In the genomic region with DNA sequence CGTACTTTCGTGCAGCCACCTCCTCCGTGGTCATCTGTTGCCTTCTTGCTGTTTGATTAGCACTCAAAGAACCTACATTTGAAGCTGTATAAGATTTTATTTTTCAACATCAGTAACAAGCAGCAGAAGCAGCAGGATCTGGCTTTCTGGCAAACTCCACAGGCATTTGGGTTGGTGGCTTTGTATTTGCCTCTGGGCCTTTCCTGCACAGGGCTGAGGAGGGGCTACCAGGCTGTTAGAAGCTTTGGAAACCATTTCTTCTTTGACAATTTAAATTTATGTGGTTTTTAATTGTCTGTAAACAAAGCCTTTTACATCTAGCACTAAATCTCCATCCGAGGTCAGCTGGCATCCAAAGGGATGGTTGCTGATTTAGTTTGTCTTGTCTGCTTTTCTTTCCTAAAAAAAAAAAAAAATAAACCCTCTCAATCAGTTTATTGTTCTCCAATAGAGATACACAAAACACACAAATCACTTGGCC, we compare ENCODE assay signal across 2 cellular contexts.
TF ChIP-seq lines count a peak whose summit lies in the region.

No MANE protein-coding gene starts in this region.

TF ChIP-seq in SK-N-SH treated with all-trans-retinoic acid at 6 μM for 48 hours, 23 proteins besides CTCF, POLR2A, EP300 and RAD21 (continued from another document):
- TF ChIP-seq, protein P1, sequence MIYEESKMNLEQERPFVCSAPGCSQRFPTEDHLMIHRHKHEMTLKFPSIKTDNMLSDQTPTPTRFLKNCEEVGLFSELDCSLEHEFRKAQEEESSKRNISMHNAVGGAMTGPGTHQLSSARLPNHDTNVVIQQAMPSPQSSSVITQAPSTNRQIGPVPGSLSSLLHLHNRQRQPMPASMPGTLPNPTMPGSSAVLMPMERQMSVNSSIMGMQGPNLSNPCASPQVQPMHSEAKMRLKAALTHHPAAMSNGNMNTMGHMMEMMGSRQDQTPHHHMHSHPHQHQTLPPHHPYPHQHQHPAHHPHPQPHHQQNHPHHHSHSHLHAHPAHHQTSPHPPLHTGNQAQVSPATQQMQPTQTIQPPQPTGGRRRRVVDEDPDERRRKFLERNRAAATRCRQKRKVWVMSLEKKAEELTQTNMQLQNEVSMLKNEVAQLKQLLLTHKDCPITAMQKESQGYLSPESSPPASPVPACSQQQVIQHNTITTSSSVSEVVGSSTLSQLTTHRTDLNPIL (CRISPR knock-in tag; IDR thresholded peaks at IDR 0.05; ENCODE audit: low read depth) = no peak
- no peak for TF ChIP-seq ISL1 (CRISPR knock-in tag; IDR thresholded peaks at IDR 0.05)
- TF ChIP-seq, protein P2, sequence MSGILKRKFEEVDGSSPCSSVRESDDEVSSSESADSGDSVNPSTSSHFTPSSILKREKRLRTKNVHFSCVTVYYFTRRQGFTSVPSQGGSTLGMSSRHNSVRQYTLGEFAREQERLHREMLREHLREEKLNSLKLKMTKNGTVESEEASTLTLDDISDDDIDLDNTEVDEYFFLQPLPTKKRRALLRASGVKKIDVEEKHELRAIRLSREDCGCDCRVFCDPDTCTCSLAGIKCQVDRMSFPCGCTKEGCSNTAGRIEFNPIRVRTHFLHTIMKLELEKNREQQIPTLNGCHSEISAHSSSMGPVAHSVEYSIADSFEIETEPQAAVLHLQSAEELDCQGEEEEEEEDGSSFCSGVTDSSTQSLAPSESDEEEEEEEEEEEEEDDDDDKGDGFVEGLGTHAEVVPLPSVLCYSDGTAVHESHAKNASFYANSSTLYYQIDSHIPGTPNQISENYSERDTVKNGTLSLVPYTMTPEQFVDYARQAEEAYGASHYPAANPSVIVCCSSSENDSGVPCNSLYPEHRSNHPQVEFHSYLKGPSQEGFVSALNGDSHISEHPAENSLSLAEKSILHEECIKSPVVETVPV (CRISPR knock-in tag; IDR thresholded peaks at IDR 0.05) = no peak
- TF ChIP-seq TCF4 (CRISPR knock-in tag; IDR thresholded peaks at IDR 0.05; ENCODE audit: borderline replicate concordance) = no peak
- TF ChIP-seq BACH2 (CRISPR knock-in tag; IDR thresholded peaks at IDR 0.05; ENCODE audit: borderline replicate concordance) = no peak
- no peak for TF ChIP-seq ZFP30 (CRISPR knock-in tag; IDR thresholded peaks at IDR 0.05)
- TF ChIP-seq, protein P3, sequence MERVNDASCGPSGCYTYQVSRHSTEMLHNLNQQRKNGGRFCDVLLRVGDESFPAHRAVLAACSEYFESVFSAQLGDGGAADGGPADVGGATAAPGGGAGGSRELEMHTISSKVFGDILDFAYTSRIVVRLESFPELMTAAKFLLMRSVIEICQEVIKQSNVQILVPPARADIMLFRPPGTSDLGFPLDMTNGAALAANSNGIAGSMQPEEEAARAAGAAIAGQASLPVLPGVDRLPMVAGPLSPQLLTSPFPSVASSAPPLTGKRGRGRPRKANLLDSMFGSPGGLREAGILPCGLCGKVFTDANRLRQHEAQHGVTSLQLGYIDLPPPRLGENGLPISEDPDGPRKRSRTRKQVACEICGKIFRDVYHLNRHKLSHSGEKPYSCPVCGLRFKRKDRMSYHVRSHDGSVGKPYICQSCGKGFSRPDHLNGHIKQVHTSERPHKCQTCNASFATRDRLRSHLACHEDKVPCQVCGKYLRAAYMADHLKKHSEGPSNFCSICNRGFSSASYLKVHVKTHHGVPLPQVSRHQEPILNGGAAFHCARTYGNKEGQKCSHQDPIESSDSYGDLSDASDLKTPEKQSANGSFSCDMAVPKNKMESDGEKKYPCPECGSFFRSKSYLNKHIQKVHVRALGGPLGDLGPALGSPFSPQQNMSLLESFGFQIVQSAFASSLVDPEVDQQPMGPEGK (CRISPR knock-in tag; IDR thresholded peaks at IDR 0.05; ENCODE audit: borderline replicate concordance) = no peak
- no peak for TF ChIP-seq PPARA (CRISPR knock-in tag; IDR thresholded peaks at IDR 0.05; ENCODE audit: borderline replicate concordance)
- TF ChIP-seq SNAI2 (CRISPR knock-in tag; IDR thresholded peaks at IDR 0.05) = no peak
- TF ChIP-seq ZNF70 (CRISPR knock-in tag; IDR thresholded peaks at IDR 0.05) = no peak
- TF ChIP-seq, protein P4, sequence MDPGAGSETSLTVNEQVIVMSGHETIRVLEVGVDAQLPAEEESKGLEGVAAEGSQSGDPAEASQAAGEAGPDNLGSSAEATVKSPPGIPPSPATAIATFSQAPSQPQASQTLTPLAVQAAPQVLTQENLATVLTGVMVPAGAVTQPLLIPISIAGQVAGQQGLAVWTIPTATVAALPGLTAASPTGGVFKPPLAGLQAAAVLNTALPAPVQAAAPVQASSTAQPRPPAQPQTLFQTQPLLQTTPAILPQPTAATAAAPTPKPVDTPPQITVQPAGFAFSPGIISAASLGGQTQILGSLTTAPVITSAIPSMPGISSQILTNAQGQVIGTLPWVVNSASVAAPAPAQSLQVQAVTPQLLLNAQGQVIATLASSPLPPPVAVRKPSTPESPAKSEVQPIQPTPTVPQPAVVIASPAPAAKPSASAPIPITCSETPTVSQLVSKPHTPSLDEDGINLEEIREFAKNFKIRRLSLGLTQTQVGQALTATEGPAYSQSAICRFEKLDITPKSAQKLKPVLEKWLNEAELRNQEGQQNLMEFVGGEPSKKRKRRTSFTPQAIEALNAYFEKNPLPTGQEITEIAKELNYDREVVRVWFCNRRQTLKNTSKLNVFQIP (CRISPR knock-in tag; IDR thresholded peaks at IDR 0.05; ENCODE audit: borderline replicate concordance, low read depth) = no peak
- TF ChIP-seq ZNF565 (CRISPR knock-in tag; conservative IDR thresholded peaks at IDR 0.05; ENCODE audit: low read depth) = no peak

TF ChIP-seq in WTC11, 78 proteins besides CTCF, POLR2A, EP300 and RAD21 (continued from another document):
- TF ChIP-seq, protein P5, sequence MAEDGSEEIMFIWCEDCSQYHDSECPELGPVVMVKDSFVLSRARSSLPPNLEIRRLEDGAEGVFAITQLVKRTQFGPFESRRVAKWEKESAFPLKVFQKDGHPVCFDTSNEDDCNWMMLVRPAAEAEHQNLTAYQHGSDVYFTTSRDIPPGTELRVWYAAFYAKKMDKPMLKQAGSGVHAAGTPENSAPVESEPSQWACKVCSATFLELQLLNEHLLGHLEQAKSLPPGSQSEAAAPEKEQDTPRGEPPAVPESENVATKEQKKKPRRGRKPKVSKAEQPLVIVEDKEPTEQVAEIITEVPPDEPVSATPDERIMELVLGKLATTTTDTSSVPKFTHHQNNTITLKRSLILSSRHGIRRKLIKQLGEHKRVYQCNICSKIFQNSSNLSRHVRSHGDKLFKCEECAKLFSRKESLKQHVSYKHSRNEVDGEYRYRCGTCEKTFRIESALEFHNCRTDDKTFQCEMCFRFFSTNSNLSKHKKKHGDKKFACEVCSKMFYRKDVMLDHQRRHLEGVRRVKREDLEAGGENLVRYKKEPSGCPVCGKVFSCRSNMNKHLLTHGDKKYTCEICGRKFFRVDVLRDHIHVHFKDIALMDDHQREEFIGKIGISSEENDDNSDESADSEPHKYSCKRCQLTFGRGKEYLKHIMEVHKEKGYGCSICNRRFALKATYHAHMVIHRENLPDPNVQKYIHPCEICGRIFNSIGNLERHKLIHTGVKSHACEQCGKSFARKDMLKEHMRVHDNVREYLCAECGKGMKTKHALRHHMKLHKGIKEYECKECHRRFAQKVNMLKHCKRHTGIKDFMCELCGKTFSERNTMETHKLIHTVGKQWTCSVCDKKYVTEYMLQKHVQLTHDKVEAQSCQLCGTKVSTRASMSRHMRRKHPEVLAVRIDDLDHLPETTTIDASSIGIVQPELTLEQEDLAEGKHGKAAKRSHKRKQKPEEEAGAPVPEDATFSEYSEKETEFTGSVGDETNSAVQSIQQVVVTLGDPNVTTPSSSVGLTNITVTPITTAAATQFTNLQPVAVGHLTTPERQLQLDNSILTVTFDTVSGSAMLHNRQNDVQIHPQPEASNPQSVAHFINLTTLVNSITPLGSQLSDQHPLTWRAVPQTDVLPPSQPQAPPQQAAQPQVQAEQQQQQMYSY (CRISPR knock-in tag; IDR thresholded peaks at IDR 0.05) = no peak
TF ChIP-seq in WTC11: peak in this region for 0.
